18 cellular contexts compared by ENCODE assay signal in the genomic region with DNA sequence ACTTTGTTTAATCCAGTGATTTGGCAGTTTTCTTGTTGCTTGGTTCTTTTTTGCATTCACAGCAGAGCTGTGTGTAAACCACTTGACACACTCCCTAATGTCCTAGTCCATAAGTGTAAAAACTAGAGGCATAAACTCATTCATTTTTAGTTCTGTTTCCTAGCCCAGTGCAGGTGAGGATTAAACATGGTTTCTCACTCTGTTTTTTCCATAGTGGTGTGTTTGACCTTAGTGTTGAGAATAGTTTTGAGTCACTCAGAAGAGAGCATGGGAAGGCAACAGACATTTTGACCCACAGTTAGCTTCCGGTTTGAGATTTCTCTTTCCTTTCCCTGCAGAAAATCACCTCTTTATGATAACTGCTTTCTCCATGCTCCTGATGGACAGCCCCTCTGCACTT. TPM values are rescaled to one million over a fixed set of nuclear protein-coding genes. Genes with fewer than 3 reads are reported as not detected.
A peak's percentile ranks its signal among the peaks of the same experiment; 100 is the strongest.
DNase-seq lines count a peak whose midpoint lies in the region; ATAC-seq, FAIRE-seq and TF ChIP-seq lines count a peak whose summit lies in the region.
"Had no signal": no experiment of that assay in that cellular context is flagged by ENCODE, and none has a peak within 500 bp of the region (broad histone marks: within the 10 kb centered on the region; RNA-seq: fewer than 3 reads in every experiment).

No MANE protein-coding gene starts in this region.

- no peak for DNase-seq in activated T-cell treated with anti-CD3 and anti-CD28 coated beads, Interleukin-2, amount 50 U/mL, for 24 hours
- DNase-seq in activated T-cell treated with anti-CD3 and anti-CD28 coated beads, Interleukin-2, amount 50 U/mL, for 4 hours, result no peak
- DNase-seq in GM19239 (ENCODE audit: insufficient read length, low spot score) (no peak), endothelial cell (ENCODE audit: low spot score) (no peak), GM23338 (ENCODE audit: low spot score) (no peak), middle frontal gyrus (ENCODE audit: extremely low spot score, low spot score) (no peak)
- no peak for DNase-seq in stimulated activated CD4-positive, alpha-beta T cell treated with anti-CD3 and anti-CD28 coated beads, Interleukin-4, amount 100 ng/mL, for 4 hours
- DNase-seq: ACHN; BE2C; C1 segment of cervical spinal cord; Caco-2; CD4-positive, CD25-positive, alpha-beta regulatory T cell had no signal

- peaks cover 8% of the 10 kb centered on the region; the same call in 1 of the 2 replicates for H3K36me3 ChIP-seq in GM23338 (ENCODE audit: insufficient read depth)

- H3F3A ChIP-seq in GM23338 (replicated peaks; ENCODE audit: low read depth), result no peaks in the 10 kb centered on the region

- H3K4me3 ChIP-seq in GM23338, result no peak overlapping the region
- H3K4me3 ChIP-seq: GM12878, HAP-1 had no signal

- H3K79me2 ChIP-seq in GM23338 (replicated peaks; ENCODE audit: insufficient read depth), result no peaks in the 10 kb centered on the region

- no peak overlapping the region for H3K4me3 Mint-ChIP-seq in activated T-cell treated with anti-CD3 and anti-CD28 coated beads, Interleukin-2, amount 50 U/mL, for 24 hours
- H3K4me3 Mint-ChIP-seq in activated T-cell treated with anti-CD3 and anti-CD28 coated beads, Interleukin-2, amount 50 U/mL, for 4 hours, result no peak overlapping the region
- H3K4me3 Mint-ChIP-seq in T-helper 1 cell treated with Interleukin-12 subunit alpha and Interleukin-12 subunit beta and Interleukin-4 antibody, amounts not matched to agents 30 μg/mL and 1 μg/mL, for 36 hours, result no peak overlapping the region
- H3K4me3 Mint-ChIP-seq in endothelial cell (ENCODE audit: unreplicated experiment) (peak overlapping the region; percentile 14), GM23338 (no peak overlapping the region)
- H3K4me3 Mint-ChIP-seq: CD4-positive, CD25-positive, alpha-beta regulatory T cell had no signal

- no peaks in the 10 kb centered on the region; the same call in 1 of the 2 replicates for H4K20me1 ChIP-seq in GM23338 (replicated peaks; ENCODE audit: insufficient read depth)

- FAIRE-seq in GM19239 (lab: Jason Lieb, UNC), result peak; percentile 14
- FAIRE-seq: A204.1, D721Med, GM12878 had no signal

- H3K36me3 Mint-ChIP-seq in activated T-cell treated with anti-CD3 and anti-CD28 coated beads, Interleukin-2, amount 50 U/mL, for 24 hours (ENCODE audit: low read depth), result peaks cover 78% of the 10 kb centered on the region
- peaks cover 33% of the 10 kb centered on the region for H3K36me3 Mint-ChIP-seq in activated T-cell treated with anti-CD3 and anti-CD28 coated beads, Interleukin-2, amount 50 U/mL, for 4 hours (ENCODE audit: insufficient read depth)
- peaks cover 4% of the 10 kb centered on the region for H3K36me3 Mint-ChIP-seq in T-helper 1 cell treated with Interleukin-12 subunit alpha and Interleukin-12 subunit beta and Interleukin-4 antibody, amounts not matched to agents 30 μg/mL and 1 μg/mL, for 36 hours (ENCODE audit: low read depth)
- H3K36me3 Mint-ChIP-seq in endothelial cell (ENCODE audit: low read depth, unreplicated experiment) (peaks cover 24% of the 10 kb centered on the region), GM23338 (ENCODE audit: low read depth) (peaks cover 21% of the 10 kb centered on the region)

- TF ChIP-seq CTCF in endothelial cell (IDR thresholded peaks at IDR 0.05; ENCODE audit: unreplicated experiment) (no peak), GM23338 (conservative IDR thresholded peaks at IDR 0.05; ENCODE audit: low read depth in 2 of 2) (no peak)

- no peaks in the 10 kb centered on the region for H3K27me3 ChIP-seq in GM23338 (ENCODE audit: insufficient read depth)
- H3K27me3 ChIP-seq: BE2C had no signal

- no peaks in the 10 kb centered on the region for H3K9me3 Mint-ChIP-seq in activated T-cell treated with anti-CD3 and anti-CD28 coated beads, Interleukin-2, amount 50 U/mL, for 24 hours
- H3K9me3 Mint-ChIP-seq in activated T-cell treated with anti-CD3 and anti-CD28 coated beads, Interleukin-2, amount 50 U/mL, for 4 hours, result no peaks in the 10 kb centered on the region
- no peaks in the 10 kb centered on the region for H3K9me3 Mint-ChIP-seq in T-helper 1 cell treated with Interleukin-12 subunit alpha and Interleukin-12 subunit beta and Interleukin-4 antibody, amounts not matched to agents 30 μg/mL and 1 μg/mL, for 36 hours
- H3K9me3 Mint-ChIP-seq in endothelial cell (ENCODE audit: unreplicated experiment), result no peaks in the 10 kb centered on the region
- no peaks in the 10 kb centered on the region for H3K9me3 Mint-ChIP-seq in GM23338
- H3K9me3 Mint-ChIP-seq: CD4-positive, CD25-positive, alpha-beta regulatory T cell had no signal

- ATAC-seq in activated T-cell treated with anti-CD3 and anti-CD28 coated beads, Interleukin-2, amount 50 U/mL, for 4 hours, result no peak
- ATAC-seq in GM23338, result no peak
- ATAC-seq: GM12878 had no signal

- no peaks in the 10 kb centered on the region; the same call in 1 of the 2 replicates for H3K4me1 ChIP-seq in GM23338 (ENCODE audit: insufficient read depth)
- H3K4me1 ChIP-seq: BE2C, Caco-2, HAP-1 had no signal

- H3K4me2 ChIP-seq in GM23338, result no peak overlapping the region

- no peaks in the 10 kb centered on the region for H3K9me2 ChIP-seq in GM23338 (ENCODE audit: insufficient read depth)

- no peak overlapping the region for H3K27ac ChIP-seq in GM23338 (ENCODE audit: low read depth)

- H3K4me1 Mint-ChIP-seq in activated T-cell treated with anti-CD3 and anti-CD28 coated beads, Interleukin-2, amount 50 U/mL, for 24 hours (ENCODE audit: low read depth), result peaks cover 8% of the 10 kb centered on the region
- H3K4me1 Mint-ChIP-seq in activated T-cell treated with anti-CD3 and anti-CD28 coated beads, Interleukin-2, amount 50 U/mL, for 4 hours (ENCODE audit: low read depth), result no peaks in the 10 kb centered on the region
- no peaks in the 10 kb centered on the region for H3K4me1 Mint-ChIP-seq in T-helper 1 cell treated with Interleukin-12 subunit alpha and Interleukin-12 subunit beta and Interleukin-4 antibody, amounts not matched to agents 30 μg/mL and 1 μg/mL, for 36 hours (ENCODE audit: low read depth)
- H3K4me1 Mint-ChIP-seq in endothelial cell (ENCODE audit: unreplicated experiment) (no peaks in the 10 kb centered on the region), GM23338 (peaks cover 5% of the 10 kb centered on the region)

- no peaks in the 10 kb centered on the region for H3K27me3 Mint-ChIP-seq in activated T-cell treated with anti-CD3 and anti-CD28 coated beads, Interleukin-2, amount 50 U/mL, for 24 hours
- H3K27me3 Mint-ChIP-seq in activated T-cell treated with anti-CD3 and anti-CD28 coated beads, Interleukin-2, amount 50 U/mL, for 4 hours (ENCODE audit: low read depth), result no peaks in the 10 kb centered on the region
- H3K27me3 Mint-ChIP-seq in T-helper 1 cell treated with Interleukin-12 subunit alpha and Interleukin-12 subunit beta and Interleukin-4 antibody, amounts not matched to agents 30 μg/mL and 1 μg/mL, for 36 hours (ENCODE audit: low read depth), result no peaks in the 10 kb centered on the region
- H3K27me3 Mint-ChIP-seq in endothelial cell (ENCODE audit: unreplicated experiment) (peaks cover 2% of the 10 kb centered on the region), GM23338 (ENCODE audit: insufficient read depth, low read depth, poor library complexity) (no peaks in the 10 kb centered on the region)
- H3K27me3 Mint-ChIP-seq: CD4-positive, CD25-positive, alpha-beta regulatory T cell had no signal

- H3K27ac Mint-ChIP-seq in activated T-cell treated with anti-CD3 and anti-CD28 coated beads, Interleukin-2, amount 50 U/mL, for 24 hours, result peak overlapping the region; percentile 37
- peak overlapping the region; percentile 7 for H3K27ac Mint-ChIP-seq in T-helper 1 cell treated with Interleukin-12 subunit alpha and Interleukin-12 subunit beta and Interleukin-4 antibody, amounts not matched to agents 30 μg/mL and 1 μg/mL, for 36 hours
- H3K27ac Mint-ChIP-seq in endothelial cell (ENCODE audit: unreplicated experiment) (no peak overlapping the region), GM23338 (no peak overlapping the region)

- no peak overlapping the region for H2AFZ ChIP-seq in GM23338

TF ChIP-seq in GM23338, 12 proteins besides CTCF, POLR2A, EP300 and RAD21 (continues in another document):
- no peak for TF ChIP-seq EZH2phosphoT487 (IDR thresholded peaks at IDR 0.05; ENCODE audit: unreplicated experiment)

RNA-seq across cellular contexts. Expression of gene GALNT16, which starts 24.2 kb away (rescaled TPM):
- under 1 TPM in 1 of 3 donors, not detected in 2; 0.16 TPM for total RNA-seq in activated T-cell treated with anti-CD3 and anti-CD28 coated beads, Interleukin-2, amount 50 U/mL, for 4 hours
- total RNA-seq in endothelial cell (ENCODE audit: unreplicated experiment), result 2.8 TPM
- 2.9 and 5.3 TPM in 2 replicates for total RNA-seq in GM23338 (2014; rRNA removed; shearing (Covaris generic))
- 0.90 and 1.5 TPM in 2 replicates for polyA plus RNA-seq in GM23338 (2016; fragmentation: Nextera tagmentation; extraction: Ambion mirVana)
- total RNA-seq: CD4-positive, CD25-positive, alpha-beta regulatory T cell; HT-29 had no signal

RNA-seq across cellular contexts. Expression of gene EXD2, which starts 44.4 kb away (rescaled TPM):
- 1 to 10 TPM; 7.8 to 8.5 (median 7.8) TPM for total RNA-seq in activated T-cell treated with anti-CD3 and anti-CD28 coated beads, Interleukin-2, amount 50 U/mL, for 4 hours
- 21.0 TPM for total RNA-seq in endothelial cell (ENCODE audit: unreplicated experiment)
- 20.9 and 23.3 TPM in 2 replicates for total RNA-seq in GM23338 (2014; rRNA removed; shearing (Covaris generic))
- 9.9 and 10.3 TPM in 2 replicates for polyA plus RNA-seq in GM23338 (2016; fragmentation: Nextera tagmentation; extraction: Ambion mirVana)

Comparison
In these comparisons a context has a peak if more than half of its experiments do, and no peak if none do; other contexts are left out.
1. H3K27ac Mint-ChIP-seq: peak in activated T-cell treated with anti-CD3 and anti-CD28 coated beads, Interleukin-2, amount 50 U/mL, for 24 hours (single experiment) and T-helper 1 cell treated with Interleukin-12 subunit alpha and Interleukin-12 subunit beta and Interleukin-4 antibody, amounts not matched to agents 30 μg/mL and 1 μg/mL, for 36 hours (single experiment); none in endothelial cell (single experiment) and GM23338 (single experiment).